In the genomic region with DNA sequence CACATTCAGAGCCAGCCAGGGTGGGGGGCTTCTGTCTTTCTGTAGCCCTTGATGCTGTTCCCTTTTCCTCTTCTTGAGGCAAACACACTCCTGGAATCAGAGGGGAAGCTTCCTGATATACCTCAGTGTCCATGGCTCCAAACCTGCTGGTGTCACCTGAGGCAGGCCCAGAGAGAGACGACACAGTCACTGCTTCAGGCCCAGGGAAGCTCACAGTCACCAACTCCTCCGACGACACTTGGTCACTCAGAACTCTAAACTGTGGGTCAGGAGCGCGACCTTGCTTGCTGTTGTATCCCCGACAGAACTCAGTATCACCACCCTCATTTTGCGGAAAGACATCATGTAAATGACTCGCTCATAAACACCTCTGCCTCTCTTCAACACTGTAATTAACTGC, we compare ENCODE assay signal across 8 cellular contexts. TPM values are rescaled to one million over a fixed set of nuclear protein-coding genes. Genes with fewer than 3 reads are reported as not detected.
DNase-seq lines count a peak whose midpoint lies in the region; ATAC-seq and TF ChIP-seq lines count a peak whose summit lies in the region.

No MANE protein-coding gene starts in this region.

- TF ChIP-seq CTCF in SK-N-SH (IDR thresholded peaks at IDR 0.05) (no peak), stomach (IDR thresholded peaks at IDR 0.05) (no peak)

- H3K27ac ChIP-seq in SK-N-SH (ENCODE audit: low read depth in 2 of 2, low read length in 1 of 2), result peak overlapping the region; percentile 88 to 92; a peak in 2 of 4 replicates
- no peak overlapping the region for H3K27ac ChIP-seq in iPS-18a (ENCODE audit: low read length)
- H3K27ac ChIP-seq in stomach, result peak overlapping the region in 4 of 5 donors; percentile 86 to 95 (median 92)

- no peaks in the 10 kb centered on the region for H3K9me3 Mint-ChIP-seq in activated T-helper 17 cell treated with anti-CD3 and anti-CD28 coated beads, Interleukin-2, amount 50 U/mL, for 72 hours

- H3K4me2 ChIP-seq in SK-N-SH, result peak overlapping the region; percentile 74

- peaks cover 17% of the 10 kb centered on the region for H3K4me1 Mint-ChIP-seq in activated T-helper 17 cell treated with anti-CD3 and anti-CD28 coated beads, Interleukin-2, amount 50 U/mL, for 72 hours

- DNase-seq in SK-N-SH (no peak), stomach (no peak), C1 segment of cervical spinal cord (lab: John Stamatoyannopoulos, UW) (no peak), HuH-7 (ENCODE audit: low spot score) (no peak)

- H3K4me1 ChIP-seq in SK-N-SH (ENCODE audit: control insufficient read depth in 1 of 2, insufficient read depth in 2 of 2, low read depth in 1 of 2, low read length in 1 of 2) (peaks cover 0 to 17% of the 10 kb centered on the region in 2 experiments; a peak in 2 of 4 replicates), iPS-18a (ENCODE audit: control insufficient read depth, low read depth, low read length) (peaks cover 6% of the 10 kb centered on the region), stomach (peaks cover 10 to 32% (median 26%) of the 10 kb centered on the region in 4 donors)

- peak overlapping the region; percentile 87 for H3K27ac Mint-ChIP-seq in activated T-helper 17 cell treated with anti-CD3 and anti-CD28 coated beads, Interleukin-2, amount 50 U/mL, for 72 hours

- TF ChIP-seq RAD21 in SK-N-SH (IDR thresholded peaks at IDR 0.05; ENCODE audit: low read length), result no peak

- TF ChIP-seq EP300 in SK-N-SH (IDR thresholded peaks at IDR 0.05; ENCODE audit: borderline replicate concordance in 1 of 2, low read depth in 1 of 2, low read length in 1 of 2) (no peak), stomach (IDR thresholded peaks at IDR 0.05) (no peak)

- H3K27me3 ChIP-seq in SK-N-SH (ENCODE audit: insufficient read depth) (no peaks in the 10 kb centered on the region), iPS-18a (ENCODE audit: control insufficient read depth, insufficient read depth, low read length) (no peaks in the 10 kb centered on the region), stomach (no peaks in the 10 kb centered on the region)

- H3K36me3 Mint-ChIP-seq in activated T-helper 17 cell treated with anti-CD3 and anti-CD28 coated beads, Interleukin-2, amount 50 U/mL, for 72 hours (ENCODE audit: low read depth), result peaks cover 51% of the 10 kb centered on the region

- peaks cover 50% of the 10 kb centered on the region for H3K79me2 ChIP-seq in SK-N-SH (ENCODE audit: insufficient read depth)

- POLR2A ChIA-PET in SK-N-SH (lab: Yijun Ruan, JAX), result interaction anchor here (1.0 to 1.3 kb wide), 2 partner anchors 114 to 204 kb away, joined by 3 read pairs; partner anchors contain the start of gene ZNF253

- H3K4me3 ChIP-seq in SK-N-SH (ENCODE audit: low read depth in 2 of 2, low read length in 1 of 2) (peak overlapping the region; percentile 83 to 90), iPS-18a (ENCODE audit: low read length) (peak overlapping the region; percentile 82), stomach (peak overlapping the region; percentile 93 to 99 (median 96))

- no peaks in the 10 kb centered on the region for H3F3A ChIP-seq in SK-N-SH (replicated peaks; ENCODE audit: insufficient read depth)

- WGBS in SK-N-SH (ENCODE audit: low lambda C conversion rate), result 31% methylated on average over 7 of the region's 8 CpGs
- 69 to 81% (median 76%) methylated on average over 8 of the region's 8 CpGs for WGBS in stomach, 5 donors

- intact Hi-C loops in stomach (cut with DNase I; ENCODE audit: low total_unique reads), result no loop called here

- H4K20me1 ChIP-seq in SK-N-SH (ENCODE audit: insufficient read depth), result peaks cover 31% of the 10 kb centered on the region

- TF ChIP-seq POLR2A in stomach (IDR thresholded peaks at IDR 0.05), result no peak

- no peaks in the 10 kb centered on the region for H3K27me3 Mint-ChIP-seq in activated T-helper 17 cell treated with anti-CD3 and anti-CD28 coated beads, Interleukin-2, amount 50 U/mL, for 72 hours

- no peaks in the 10 kb centered on the region for H3K9me3 ChIP-seq in SK-N-SH
- no peaks in the 10 kb centered on the region for H3K9me3 ChIP-seq in iPS-18a (ENCODE audit: control insufficient read depth, low read depth, low read length)
- H3K9me3 ChIP-seq in stomach, result no peaks in the 10 kb centered on the region

- H3K36me3 ChIP-seq in SK-N-SH (replicated peaks in 1 of 2; ENCODE audit: control insufficient read depth in 1 of 2, insufficient read depth in 2 of 2, low read length in 1 of 2) (peaks cover 15 to 21% of the 10 kb centered on the region in 2 experiments), iPS-18a (ENCODE audit: control insufficient read depth, low read depth, low read length) (peaks cover 22% of the 10 kb centered on the region), stomach (peaks cover 19 to 29% (median 28%) of the 10 kb centered on the region in 4 donors)

- H3K9ac ChIP-seq in SK-N-SH, result peak overlapping the region; percentile 86
- H3K9ac ChIP-seq in iPS-18a (ENCODE audit: low read length), result peak overlapping the region; percentile 88

- H3K4me3 Mint-ChIP-seq in activated T-helper 17 cell treated with anti-CD3 and anti-CD28 coated beads, Interleukin-2, amount 50 U/mL, for 72 hours, result peak overlapping the region; percentile 87

- CTCF ChIA-PET in SK-N-SH (lab: Yijun Ruan, JAX), result interaction anchor here (1.0 to 3.1 kb wide), 4 partner anchors 9 to 130 kb away, joined by 4 to 17 read pairs (median 11); partner anchors contain the start of gene GMIP

- ATAC-seq in SK-N-SH treated with all-trans-retinoic acid at 6 μM for 48 hours (no peak), HG03520 (IDR thresholded peaks at IDR 0.05; ENCODE audit: unreplicated experiment) (no peak)
- ATAC-seq in activated T-helper 17 cell treated with anti-CD3 and anti-CD28 coated beads, Interleukin-2, amount 50 U/mL, for 72 hours (replicated peaks), result no peak

- H2AFZ ChIP-seq in SK-N-SH (ENCODE audit: low read depth), result no peak overlapping the region

- no peaks in the 10 kb centered on the region for H3K9me2 ChIP-seq in SK-N-SH

TF ChIP-seq in SK-N-SH, 30 proteins besides CTCF, POLR2A, EP300 and RAD21 (continues in another document):
- TF ChIP-seq FOSL2 (IDR thresholded peaks at IDR 0.05; ENCODE audit: borderline replicate concordance, low read depth) (no peak), TCF12 (IDR thresholded peaks at IDR 0.05) (no peak), FOXJ3 (CRISPR knock-in tag; IDR thresholded peaks at IDR 0.05) (no peak), USF2 (IDR thresholded peaks at IDR 0.05; ENCODE audit: borderline replicate concordance, low read depth, low read length) (no peak)

TF ChIP-seq in SK-N-SH treated with all-trans-retinoic acid at 6 μM for 48 hours, 23 proteins besides CTCF, POLR2A, EP300 and RAD21:
- TF ChIP-seq ZC3H10 (CRISPR knock-in tag; IDR thresholded peaks at IDR 0.05) (no peak), ZFP30 (CRISPR knock-in tag; IDR thresholded peaks at IDR 0.05) (no peak)

RNA-seq across cellular contexts. Expression of gene ATP13A1, which starts 1.1 kb away (rescaled TPM):
- polyA plus RNA-seq in SK-N-SH (2012; rRNA removed) (49.6 and 67.9 TPM in 2 replicates), stomach (10 to 100 TPM; 17.3 to 35.4 (median 25.1) TPM)
- polyA plus RNA-seq in SK-N-SH (2012; cell fraction: cytosol; rRNA removed), result 15.5 and 24.3 TPM in 2 replicates
- polyA plus RNA-seq in SK-N-SH (2012; cell fraction: nucleus; rRNA removed), result 367 and 465 TPM in 2 replicates
- total RNA-seq in activated T-helper 17 cell treated with anti-CD3 and anti-CD28 coated beads, Interleukin-2, amount 50 U/mL, for 72 hours, result 10 to 100 TPM; 47.8 to 79.6 TPM
- 100 to 1,000 TPM in 3 of 5 donors, 10 to 100 TPM in 2; 30.1 to 451 (median 204) TPM for total RNA-seq in stomach

RNA-seq across cellular contexts. Expression of gene ZNF101, which starts 6.3 kb away (rescaled TPM):
- 2.4 and 3.8 TPM in 2 replicates for polyA plus RNA-seq in SK-N-SH (2012; rRNA removed)
- 2.6 and 3.2 TPM in 2 replicates for polyA plus RNA-seq in SK-N-SH (2012; cell fraction: cytosol; rRNA removed)
- 3.0 and 5.6 TPM in 2 replicates for polyA plus RNA-seq in SK-N-SH (2012; cell fraction: nucleus; rRNA removed)
- total RNA-seq in activated T-helper 17 cell treated with anti-CD3 and anti-CD28 coated beads, Interleukin-2, amount 50 U/mL, for 72 hours, result 10 to 100 TPM; 57.0 to 70.7 TPM
- total RNA-seq in stomach, result 1 to 10 TPM; 2.2 to 8.8 (median 3.0) TPM
- 1 to 10 TPM; 5.5 to 9.1 (median 7.2) TPM for polyA plus RNA-seq in stomach

RNA-seq across cellular contexts. Expression of gene GMIP, which starts 18.9 kb away (rescaled TPM):
- polyA plus RNA-seq in SK-N-SH (2012; rRNA removed) (5.3 and 6.3 TPM in 2 replicates), stomach (10 to 100 TPM in 2 of 3 donors, 1 to 10 TPM in 1; 5.2 to 11.9 (median 10.3) TPM)
- polyA plus RNA-seq in SK-N-SH (2012; cell fraction: cytosol; rRNA removed), result 2.4 and 3.9 TPM in 2 replicates
- 40.0 and 43.5 TPM in 2 replicates for polyA plus RNA-seq in SK-N-SH (2012; cell fraction: nucleus; rRNA removed)
- total RNA-seq in activated T-helper 17 cell treated with anti-CD3 and anti-CD28 coated beads, Interleukin-2, amount 50 U/mL, for 72 hours, result 100 to 1,000 TPM in 1 of 2 donors, 10 to 100 TPM in 1; 79.9 to 100 TPM
- 10 to 100 TPM in 4 of 5 donors, 1 to 10 TPM in 1; 5.3 to 96.2 (median 35.0) TPM for total RNA-seq in stomach

RNA-seq across cellular contexts. Expression of gene LPAR2, which starts 34.3 kb away (rescaled TPM):
- 4.3 and 4.5 TPM in 2 replicates for polyA plus RNA-seq in SK-N-SH (2012; rRNA removed)
- polyA plus RNA-seq in SK-N-SH (2012; cell fraction: cytosol; rRNA removed), result 1.1 and 1.7 TPM in 2 replicates
- polyA plus RNA-seq in SK-N-SH (2012; cell fraction: nucleus; rRNA removed), result 33.9 and 35.0 TPM in 2 replicates
- total RNA-seq in activated T-helper 17 cell treated with anti-CD3 and anti-CD28 coated beads, Interleukin-2, amount 50 U/mL, for 72 hours, result 10 to 100 TPM; 46.3 to 85.6 TPM
- total RNA-seq in stomach, result 100 to 1,000 TPM in 1 of 5 donors, 10 to 100 TPM in 2, 1 to 10 TPM in 2; 4.1 to 156 (median 25.9) TPM
- 10 to 100 TPM; 14.4 to 23.0 (median 15.0) TPM for polyA plus RNA-seq in stomach

RNA-seq across cellular contexts. Expression of gene PBX4, which starts 43.9 kb away (rescaled TPM):
- polyA plus RNA-seq in SK-N-SH (2012; rRNA removed) (5.1 and 6.4 TPM in 2 replicates), stomach (1 to 10 TPM; 2.9 to 4.9 (median 2.9) TPM)
- polyA plus RNA-seq in SK-N-SH (2012; cell fraction: cytosol; rRNA removed), result 1.7 and 2.7 TPM in 2 replicates
- polyA plus RNA-seq in SK-N-SH (2012; cell fraction: nucleus; rRNA removed), result 22.9 and 27.6 TPM in 2 replicates
- 100 to 1,000 TPM in 1 of 2 donors, 10 to 100 TPM in 1; 63.9 to 101 TPM for total RNA-seq in activated T-helper 17 cell treated with anti-CD3 and anti-CD28 coated beads, Interleukin-2, amount 50 U/mL, for 72 hours
- 10 to 100 TPM in 2 of 5 donors, 1 to 10 TPM in 2, not detected in 1; 2.0 to 60.7 (median 17.5) TPM for total RNA-seq in stomach

Comparison
In these comparisons a context has a peak if more than half of its experiments do, and no peak if none do; other contexts are left out.
1. RNA of gene ZNF101, which starts 6.3 kb away (total RNA-seq): 57.0 to 70.7 TPM in activated T-helper 17 cell treated with anti-CD3 and anti-CD28 coated beads, Interleukin-2, amount 50 U/mL, for 72 hours; 2.2 to 8.8 TPM in stomach; every median in the first group is over 4 times any median in the second.
2. Peak in every context shown above with its lines, with median percentiles within 50 percentile points of each other: H3K4me3 ChIP-seq.